28 cellular contexts compared by ENCODE assay signal in the genomic region with DNA sequence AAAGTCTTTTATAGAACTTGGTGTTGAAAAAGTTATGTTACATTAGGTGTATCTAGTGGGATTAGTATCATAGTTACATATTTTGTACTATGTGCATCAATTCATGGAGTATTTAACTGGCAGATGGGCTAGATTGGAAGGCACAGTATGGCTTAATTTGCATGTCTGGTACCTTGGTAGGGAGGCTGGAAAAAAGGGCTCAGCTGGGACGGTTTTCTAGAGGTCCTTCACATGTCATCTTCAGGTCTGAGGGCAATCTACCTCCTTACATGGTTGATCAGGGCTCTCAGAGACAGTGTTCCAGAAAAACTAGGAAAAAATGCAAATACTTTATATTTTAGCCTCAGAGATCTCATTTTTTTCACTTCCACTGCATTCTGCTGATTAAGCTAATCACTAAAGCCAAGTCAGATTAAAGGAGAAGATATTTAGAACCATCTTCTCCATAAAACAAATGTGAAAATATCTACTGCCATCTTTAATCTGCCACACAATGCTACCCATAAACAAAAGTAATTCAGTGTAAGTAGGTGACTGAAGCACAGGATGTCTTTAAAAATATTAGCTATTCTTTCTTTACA.
"Had no signal": no experiment of that assay in that cellular context is flagged by ENCODE, and none has a peak within 500 bp of the region (broad histone marks: within the 10 kb centered on the region; RNA-seq: fewer than 3 reads in every experiment).

No MANE protein-coding gene starts in this region.

- H3K4me1 ChIP-seq: Peyer's patch, SJSA1 had no signal

- H3K9me3 ChIP-seq: Peyer's patch, SJSA1, SK-N-SH had no signal

- DNase-seq: activated CD4-positive, alpha-beta T cell treated with anti-CD3 and anti-CD28 coated beads, Interleukin-2, amount 10 ng/mL, durations not matched to agents 24 days and 14 days; activated CD4-positive, alpha-beta T cell treated with anti-CD3 and anti-CD28 coated beads, Interleukin-2, amount 50 U/mL, for 4 hours; activated CD8-positive, alpha-beta T cell treated with anti-CD3 and anti-CD28 coated beads for 36 hours; activated effector memory CD4-positive, alpha-beta T cell treated with anti-CD3 and anti-CD28 coated beads, Interleukin-2, amount 50 U/mL, for 16 hours; activated naive CD4-positive, alpha-beta T cell; activated naive CD4-positive, alpha-beta T cell treated with anti-CD3 and anti-CD28 coated beads, Interleukin-2, amount 50 U/mL, for 16 hours; activated naive CD8-positive, alpha-beta T cell treated with anti-CD3 and anti-CD28 coated beads for 36 hours; activated T-cell treated with anti-CD3 and anti-CD28 coated beads, Interleukin-2, amount 50 U/mL, for 1 hour; activated T-cell treated with anti-CD3 and anti-CD28 coated beads, Interleukin-2, amount 50 U/mL, for 72 hours; amniotic stem cell; aorta; brain microvascular endothelial cell; central memory CD4-positive, alpha-beta T cell; NCI-H1092 treated with DMSO at 0.1 percent for 48 hours; NCI-H1417; NCI-H146; NCI-H187; NCI-H2029 treated with DMSO at 0.1 percent for 48 hours; NCI-H2107; NCI-H526; NCI-H82; Peyer's patch; SHP77 treated with DMSO at 0.1 percent for 48 hours; SK-N-SH had no signal

- H3K36me3 ChIP-seq: brain microvascular endothelial cell, Peyer's patch, SJSA1 had no signal

- H3K27me3 ChIP-seq: brain microvascular endothelial cell, Peyer's patch, SJSA1 had no signal

- H3K9ac ChIP-seq: SK-N-SH had no signal

- H3K4me2 ChIP-seq: SK-N-SH had no signal

- ATAC-seq: activated CD8-positive, alpha-beta T cell treated with anti-CD3 and anti-CD28 coated beads for 36 hours; activated T-cell treated with anti-CD3 and anti-CD28 coated beads, Interleukin-2, amount 50 U/mL, for 72 hours; activated T-helper 17 cell treated with anti-CD3 and anti-CD28 coated beads, Interleukin-2, amount 50 U/mL, for 72 hours had no signal

- FAIRE-seq: colon, TTC549 had no signal

- H3K4me3 ChIP-seq: Peyer's patch, SJSA1 had no signal

- H3K27ac ChIP-seq: brain microvascular endothelial cell, Peyer's patch, SJSA1 had no signal
